12 cellular contexts compared by ENCODE assay signal in genomic region chr5:36442796-36443195, GRCh38.
DNase-seq lines count a peak whose midpoint lies in the region; TF ChIP-seq lines count a peak whose summit lies in the region.
"Had no signal": no experiment of that assay in that cellular context is flagged by ENCODE, and none has a peak within 500 bp of the region (broad histone marks: within the 10 kb centered on the region; RNA-seq: fewer than 3 reads in every experiment).

No MANE protein-coding gene starts in this region.

- H3K9ac ChIP-seq in mesenchymal stem cell (ENCODE audit: low read length), result no peak overlapping the region

- H3K4me1 ChIP-seq in mesenchymal stem cell (ENCODE audit: control insufficient read depth, insufficient read depth, low read depth, low read length), result peaks cover 2% of the 10 kb centered on the region
- peaks cover 0 to 3% of the 10 kb centered on the region in 2 donors for H3K4me1 ChIP-seq in ascending aorta
- H3K4me1 ChIP-seq: psoas muscle had no signal

- no peak overlapping the region for H2BK12ac ChIP-seq in mesenchymal stem cell (ENCODE audit: low read length in 2 of 2)

- no peak overlapping the region for H4K8ac ChIP-seq in mesenchymal stem cell (ENCODE audit: low read length)

- H3K27ac ChIP-seq in mesenchymal stem cell (ENCODE audit: low read length, poor library complexity, severe bottlenecking), result no peak overlapping the region
- no peak overlapping the region for H3K27ac ChIP-seq in ascending aorta
- H3K27ac ChIP-seq: psoas muscle had no signal

- no CpG with 5 or more reads among the region's 1 CpG for WGBS in mesenchymal stem cell

- H3K27me3 ChIP-seq in mesenchymal stem cell (ENCODE audit: control insufficient read depth in 1 of 2, insufficient read depth in 1 of 2, low read length in 2 of 2) (peaks cover 3 to 8% of the 10 kb centered on the region in 2 experiments), ascending aorta (no peaks in the 10 kb centered on the region)

- no peak overlapping the region for H2BK15ac ChIP-seq in mesenchymal stem cell (ENCODE audit: low read depth, poor library complexity, severe bottlenecking)

- no peak overlapping the region for H2BK120ac ChIP-seq in mesenchymal stem cell (ENCODE audit: low read depth, low read length)

- no peaks in the 10 kb centered on the region for H3K9me3 ChIP-seq in mesenchymal stem cell (ENCODE audit: control insufficient read depth, low read length)
- H3K9me3 ChIP-seq in ascending aorta, result no peaks in the 10 kb centered on the region
- H3K9me3 ChIP-seq: psoas muscle had no signal

- H2AFZ ChIP-seq in mesenchymal stem cell (ENCODE audit: low read depth, low read length), result no peak overlapping the region

- no peak overlapping the region for H2AK5ac ChIP-seq in mesenchymal stem cell (ENCODE audit: low read length, severe bottlenecking)

- TF ChIP-seq CTCF in ascending aorta (IDR thresholded peaks at IDR 0.05), result no peak

- H3K23ac ChIP-seq in mesenchymal stem cell (ENCODE audit: low read length in 2 of 2), result no peak overlapping the region

- no peak overlapping the region for H3K4me2 ChIP-seq in mesenchymal stem cell (ENCODE audit: low read length, poor library complexity, severe bottlenecking)

- no peak for TF ChIP-seq EP300 in Ishikawa (IDR thresholded peaks at IDR 0.05; ENCODE audit: borderline replicate concordance)

- no peak overlapping the region for H3K14ac ChIP-seq in mesenchymal stem cell (ENCODE audit: low read length in 2 of 2)

- intact Hi-C loops in ascending aorta (cut with DNase I), result no loop called here

- DNase-seq in GDM1 (lab: John Stamatoyannopoulos, UW), result peak; percentile 37
- DNase-seq in astrocyte of the hippocampus (ENCODE audit: low read depth, low spot score), result peak; percentile 48
- DNase-seq in mesenchymal stem cell, result peak; percentile 3
- no peak for DNase-seq in ascending aorta (ENCODE audit: low spot score in 2 of 2)
- no peak for DNase-seq in NCI-H748 (lab: John Stamatoyannopoulos, UW; ENCODE audit: unreplicated experiment)
- DNase-seq in NCI-H1436 treated with DMSO at 0.1 percent for 48 hours (lab: John Stamatoyannopoulos, UW), result no peak
- no peak for DNase-seq in occipital lobe (lab: John Stamatoyannopoulos, UW)
- DNase-seq: left cardiac atrium, NCI-H510A, psoas muscle, T1000 had no signal

- H3K18ac ChIP-seq in mesenchymal stem cell (ENCODE audit: low read depth in 1 of 2, low read length in 2 of 2), result no peak overlapping the region

- TF ChIP-seq RAD21 in Ishikawa (IDR thresholded peaks at IDR 0.05; ENCODE audit: low read depth), result no peak

- no peak overlapping the region for H3K4ac ChIP-seq in mesenchymal stem cell (ENCODE audit: low read depth in 1 of 2, low read length in 2 of 2)

- no peaks in the 10 kb centered on the region for H3K36me3 ChIP-seq in mesenchymal stem cell (ENCODE audit: control insufficient read depth in 1 of 2, insufficient read depth in 2 of 2, low read depth in 1 of 2, low read length in 2 of 2)
- no peaks in the 10 kb centered on the region for H3K36me3 ChIP-seq in ascending aorta

- H2BK5ac ChIP-seq in mesenchymal stem cell (ENCODE audit: low read depth, low read length, poor library complexity, severe bottlenecking), result no peak overlapping the region

- H3K4me3 ChIP-seq in mesenchymal stem cell (ENCODE audit: insufficient read depth in 1 of 2, low read depth in 1 of 2, low read length in 2 of 2) (no peak overlapping the region), ascending aorta (no peak overlapping the region)
- H3K4me3 ChIP-seq: psoas muscle had no signal

- H4K91ac ChIP-seq in mesenchymal stem cell (ENCODE audit: low read length), result no peak overlapping the region

- no peaks in the 10 kb centered on the region for H3K79me1 ChIP-seq in mesenchymal stem cell (replicated peaks; ENCODE audit: low read length, poor library complexity, severe bottlenecking)

TF ChIP-seq in Ishikawa, 13 proteins besides CTCF, POLR2A, EP300 and RAD21:
- peak; percentile 39 for TF ChIP-seq NFIC (IDR thresholded peaks at IDR 0.05)
- no peak for TF ChIP-seq ZBTB7A (IDR thresholded peaks at IDR 0.05; ENCODE audit: low read depth)
- TF ChIP-seq TAF1 (IDR thresholded peaks at IDR 0.05; ENCODE audit: low read depth), result no peak
TF ChIP-seq in Ishikawa: peak in this region for 1.

Comparison
In these comparisons a context has a peak if more than half of its experiments do, and no peak if none do; other contexts are left out.
1. DNase-seq: peak in GDM1 (single experiment), astrocyte of the hippocampus (single experiment) and mesenchymal stem cell (single experiment); none in ascending aorta (0 of 2), NCI-H748 (single experiment), NCI-H1436 treated with DMSO at 0.1 percent for 48 hours (single experiment) and occipital lobe (single experiment).